ENCODE assay signal across 17 cellular contexts in the genomic region with DNA sequence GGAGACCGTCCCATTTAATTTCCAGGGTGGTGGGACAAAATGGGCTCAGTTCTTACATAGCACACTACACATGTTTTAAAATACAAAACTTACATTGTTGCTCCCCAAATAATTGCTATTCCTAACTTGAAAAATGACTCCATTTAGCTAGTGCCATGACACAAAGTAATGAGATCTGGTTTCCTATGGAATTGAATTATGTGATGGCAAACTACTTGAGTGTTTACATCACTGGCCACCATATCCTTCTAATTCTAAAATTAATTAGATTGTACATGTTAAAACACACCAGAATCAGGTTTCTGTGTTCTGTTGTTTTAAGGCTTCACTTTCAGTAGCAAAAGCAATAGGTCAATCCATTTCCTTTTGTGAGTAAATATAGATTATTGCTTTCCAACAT.
"Had no signal": no experiment of that assay in that cellular context is flagged by ENCODE, and none has a peak within 500 bp of the region (broad histone marks: within the 10 kb centered on the region; RNA-seq: fewer than 3 reads in every experiment).

No MANE protein-coding gene starts in this region.

- H3K4me1 Mint-ChIP-seq: activated T-helper 17 cell treated with anti-CD3 and anti-CD28 coated beads, Interleukin-2, amount 50 U/mL, for 72 hours had no signal

- H3K36me3 ChIP-seq: right atrium auricular region had no signal

- H3K36me3 Mint-ChIP-seq: natural killer cell, type B pancreatic cell had no signal

- H3K4me3 ChIP-seq: ascending aorta, right atrium auricular region, skin epidermis, suprapubic skin had no signal

- H3K9me3 Mint-ChIP-seq: activated T-helper 17 cell treated with anti-CD3 and anti-CD28 coated beads, Interleukin-2, amount 50 U/mL, for 72 hours; natural killer cell; type B pancreatic cell had no signal

- ATAC-seq: activated T-helper 17 cell treated with anti-CD3 and anti-CD28 coated beads, Interleukin-2, amount 50 U/mL, for 72 hours; esophagus mucosa; left ventricle myocardium superior; natural killer cell; stimulated activated naive CD8-positive, alpha-beta T cell treated with anti-CD3 and anti-CD28 coated beads, Interleukin-15, Interleukin-2, amounts not matched to agents 100 U/mL and 50 U/mL, for 24 hours had no signal

- H3K9me3 ChIP-seq: ascending aorta, right atrium auricular region, suprapubic skin had no signal

- DNase-seq: activated CD4-positive, alpha-beta T cell treated with anti-CD3 and anti-CD28 coated beads, Interleukin-2, amount 50 U/mL, for 4 hours; activated CD4-positive, CD25-positive, alpha-beta regulatory T cell treated with anti-CD3 and anti-CD28 coated beads, Interleukin-2, amount 50 U/mL, for 72 hours; activated naive CD4-positive, alpha-beta T cell treated with Interleukin-2 at 50 U/mL for 16 hours; hypothalamus; left ventricle myocardium superior; natural killer cell; stimulated activated CD4-positive, alpha-beta T cell treated with anti-CD3 and anti-CD28 coated beads, Interleukin-4, amount 100 ng/mL, for 24 hours; stimulated activated naive CD8-positive, alpha-beta T cell treated with anti-CD3 and anti-CD28 coated beads, Interleukin-15, Interleukin-2, amounts not matched to agents 100 U/mL and 50 U/mL, for 24 hours; T-helper 1 cell; T1000 had no signal

- H3K27me3 Mint-ChIP-seq: activated T-helper 17 cell treated with anti-CD3 and anti-CD28 coated beads, Interleukin-2, amount 50 U/mL, for 72 hours; type B pancreatic cell had no signal

- H3K4me3 Mint-ChIP-seq: activated T-helper 17 cell treated with anti-CD3 and anti-CD28 coated beads, Interleukin-2, amount 50 U/mL, for 72 hours; natural killer cell; type B pancreatic cell had no signal

- H3K27ac Mint-ChIP-seq: activated T-helper 17 cell treated with anti-CD3 and anti-CD28 coated beads, Interleukin-2, amount 50 U/mL, for 72 hours; natural killer cell; type B pancreatic cell had no signal

- H3K27ac ChIP-seq: ascending aorta, right atrium auricular region, skin epidermis, suprapubic skin had no signal
